Comparison of ENCODE assay signal across 8 cellular contexts in genomic region chr7:151349507-151349853, GRCh38. TPM values are rescaled to one million over a fixed set of nuclear protein-coding genes. Genes with fewer than 3 reads are reported as not detected.
DNase-seq lines count a peak whose midpoint lies in the region; ATAC-seq lines count a peak whose summit lies in the region.

No MANE protein-coding gene starts in this region.

- POLR2A ChIA-PET in activated CD4-positive, alpha-beta T cell treated with anti-CD3 and anti-CD28 coated beads, Interleukin-2, amount 10 ng/mL, durations not matched to agents 7 days and 5 days (lab: Charles Lee) = interaction anchor here (1.1 kb wide), 1 partner anchor 35 kb away, joined by 6 read pairs; no protein-coding TSS in a partner anchor

- H3K36me3 Mint-ChIP-seq in activated CD4-positive, alpha-beta T cell treated with anti-CD3 and anti-CD28 coated beads, Interleukin-2, amount 10 ng/mL, durations not matched to agents 7 days and 5 days (ENCODE audit: low read depth) = peaks cover 63% of the 10 kb centered on the region
- peaks cover 87% of the 10 kb centered on the region for H3K36me3 Mint-ChIP-seq in dendritic cell treated with granulocyte-macrophage colony-stimulating factor and Interleukin-4, amounts not matched to agents 40 ng/mL and 50 ng/mL, for 4 days (ENCODE audit: low read depth)
- H3K36me3 Mint-ChIP-seq in stimulated activated naive B cell treated with anti-CD40 and anti-IgM and Interleukin-4, amounts not matched to agents 10 μg/mL and 1 μg/mL and 100 μg/mL, for 72 hours = peaks cover 12 to 31% of the 10 kb centered on the region in 2 donors

- H3K27ac Mint-ChIP-seq in activated CD4-positive, alpha-beta T cell treated with anti-CD3 and anti-CD28 coated beads, Interleukin-2, amount 10 ng/mL, durations not matched to agents 7 days and 5 days = peak overlapping the region; percentile 98
- H3K27ac Mint-ChIP-seq in dendritic cell treated with granulocyte-macrophage colony-stimulating factor and Interleukin-4, amounts not matched to agents 40 ng/mL and 50 ng/mL, for 4 days = peak overlapping the region; percentile 71
- H3K27ac Mint-ChIP-seq in stimulated activated naive B cell treated with anti-CD40 and anti-IgM and Interleukin-4, amounts not matched to agents 10 μg/mL and 1 μg/mL and 100 μg/mL, for 72 hours = peak overlapping the region; percentile 99

- peaks cover 62% of the 10 kb centered on the region for H3K4me1 Mint-ChIP-seq in activated CD4-positive, alpha-beta T cell treated with anti-CD3 and anti-CD28 coated beads, Interleukin-2, amount 10 ng/mL, durations not matched to agents 7 days and 5 days
- H3K4me1 Mint-ChIP-seq in dendritic cell treated with granulocyte-macrophage colony-stimulating factor and Interleukin-4, amounts not matched to agents 40 ng/mL and 50 ng/mL, for 4 days (ENCODE audit: low read depth) = peaks cover 26% of the 10 kb centered on the region
- peaks cover 34 to 54% of the 10 kb centered on the region in 2 donors for H3K4me1 Mint-ChIP-seq in stimulated activated naive B cell treated with anti-CD40 and anti-IgM and Interleukin-4, amounts not matched to agents 10 μg/mL and 1 μg/mL and 100 μg/mL, for 72 hours

- H3K9me3 Mint-ChIP-seq in activated CD4-positive, alpha-beta T cell treated with anti-CD3 and anti-CD28 coated beads, Interleukin-2, amount 10 ng/mL, durations not matched to agents 7 days and 5 days = no peaks in the 10 kb centered on the region
- H3K9me3 Mint-ChIP-seq in dendritic cell treated with granulocyte-macrophage colony-stimulating factor and Interleukin-4, amounts not matched to agents 40 ng/mL and 50 ng/mL, for 4 days = no peaks in the 10 kb centered on the region
- no peaks in the 10 kb centered on the region for H3K9me3 Mint-ChIP-seq in stimulated activated naive B cell treated with anti-CD40 and anti-IgM and Interleukin-4, amounts not matched to agents 10 μg/mL and 1 μg/mL and 100 μg/mL, for 72 hours

- no peak for DNase-seq in activated CD4-positive, alpha-beta T cell treated with anti-CD3 and anti-CD28 coated beads, Interleukin-2, amount 10 ng/mL, durations not matched to agents 7 days and 5 days
- DNase-seq in activated CD4-positive, alpha-beta T cell treated with anti-CD3 and anti-CD28 coated beads for 48 hours = no peak
- DNase-seq in stimulated activated naive B cell treated with anti-CD40 and anti-IgM and Interleukin-4, amounts not matched to agents 10 μg/mL and 1 μg/mL and 100 μg/mL, for 72 hours = no peak
- DNase-seq in activated gamma-delta T cell treated with Interleukin-2 at 50 U/mL for 16 hours = no peak
- no peak for DNase-seq in hypothalamus (lab: John Stamatoyannopoulos, UW)
- no peak for DNase-seq in kidney glomerular epithelial cell (lab: John Stamatoyannopoulos, UW)

- peak overlapping the region; percentile 77 for H3K4me3 Mint-ChIP-seq in activated CD4-positive, alpha-beta T cell treated with anti-CD3 and anti-CD28 coated beads, Interleukin-2, amount 10 ng/mL, durations not matched to agents 7 days and 5 days
- peak overlapping the region; percentile 68 for H3K4me3 Mint-ChIP-seq in dendritic cell treated with granulocyte-macrophage colony-stimulating factor and Interleukin-4, amounts not matched to agents 40 ng/mL and 50 ng/mL, for 4 days
- H3K4me3 Mint-ChIP-seq in stimulated activated naive B cell treated with anti-CD40 and anti-IgM and Interleukin-4, amounts not matched to agents 10 μg/mL and 1 μg/mL and 100 μg/mL, for 72 hours = peak overlapping the region; percentile 80 to 93

- no peaks in the 10 kb centered on the region for H3K27me3 Mint-ChIP-seq in activated CD4-positive, alpha-beta T cell treated with anti-CD3 and anti-CD28 coated beads, Interleukin-2, amount 10 ng/mL, durations not matched to agents 7 days and 5 days
- H3K27me3 Mint-ChIP-seq in dendritic cell treated with granulocyte-macrophage colony-stimulating factor and Interleukin-4, amounts not matched to agents 40 ng/mL and 50 ng/mL, for 4 days = no peaks in the 10 kb centered on the region
- no peaks in the 10 kb centered on the region for H3K27me3 Mint-ChIP-seq in stimulated activated naive B cell treated with anti-CD40 and anti-IgM and Interleukin-4, amounts not matched to agents 10 μg/mL and 1 μg/mL and 100 μg/mL, for 72 hours

- intact Hi-C loops in dendritic cell treated with granulocyte-macrophage colony-stimulating factor and Interleukin-4, amounts not matched to agents 40 ng/mL and 50 ng/mL, for 4 days (cut with micrococcal nuclease) = no loop called here

- peak; percentile 30 for ATAC-seq in HG03159 (IDR thresholded peaks at IDR 0.05; ENCODE audit: unreplicated experiment)
- ATAC-seq in stimulated activated naive B cell treated with anti-CD40 and anti-IgM and Interleukin-4, amounts not matched to agents 10 μg/mL and 1 μg/mL and 100 μg/mL, for 72 hours (replicated peaks) = peak; percentile 78 to 81

- CTCF ChIA-PET in activated CD4-positive, alpha-beta T cell treated with anti-CD3 and anti-CD28 coated beads, Interleukin-2, amount 10 ng/mL, durations not matched to agents 7 days and 5 days (lab: Charles Lee) = interaction anchor here (0.6 to 4.3 kb wide), 11 partner anchors 9 to 1289 kb away, joined by 3 to 34 read pairs (median 5); partner anchors contain the start of gene NUB1

RNA-seq across cellular contexts. Expression of gene NUB1, which starts 7.9 kb away (rescaled TPM):
- 10 to 100 TPM; 69.7 to 85.5 TPM for total RNA-seq in activated CD4-positive, alpha-beta T cell treated with anti-CD3 and anti-CD28 coated beads, Interleukin-2, amount 10 ng/mL, durations not matched to agents 7 days and 5 days
